ENCODE assay signal across 21 cellular contexts in genomic region chr18:7470503-7470902, GRCh38.
DNase-seq lines count a peak whose midpoint lies in the region; ATAC-seq, FAIRE-seq and TF ChIP-seq lines count a peak whose summit lies in the region.
"Had no signal": no experiment of that assay in that cellular context is flagged by ENCODE, and none has a peak within 500 bp of the region (broad histone marks: within the 10 kb centered on the region; RNA-seq: fewer than 3 reads in every experiment).

No MANE protein-coding gene starts in this region.

- ATAC-seq in aorta (ENCODE audit: low FRiP score) = peak; percentile 30
- no peak for ATAC-seq in HG02885 (IDR thresholded peaks at IDR 0.05; ENCODE audit: poor library complexity, unreplicated experiment)
- ATAC-seq: CD8-positive, alpha-beta T cell had no signal

- FAIRE-seq in bronchial epithelial cell (lab: Jason Lieb, UNC) = peak; percentile 28
- FAIRE-seq: A204.1, D721Med, G401.6, GM12891, GM19239 had no signal

- WGBS in aorta, 2 donors = 90 to 91% methylated on average over 3 of the region's 3 CpGs

- TF ChIP-seq CTCF in HFF-Myc (IDR thresholded peaks at IDR 0.05; ENCODE audit: low read depth, low read length, missing control alignments) (no peak), bronchial epithelial cell (IDR thresholded peaks at IDR 0.05; ENCODE audit: insufficient read depth, low read length, severe bottlenecking) (no peak)

- H3K4me3 ChIP-seq in HFF-Myc (replicated peaks; ENCODE audit: low read depth, low read length) (no peak overlapping the region), bronchial epithelial cell (ENCODE audit: low read depth, low read length) (no peak overlapping the region), aorta (ENCODE audit: low read length in 2 of 2) (no peak overlapping the region)
- H3K4me3 ChIP-seq: BLaER1 treated with 17β-estradiol and CSF1 and Interleukin-3, amounts not matched to agents 10 nM and 100 nM had no signal

- intact Hi-C loops in aorta (cut with DNase I) = no loop called here

- no peaks in the 10 kb centered on the region for H3K27me3 ChIP-seq in bronchial epithelial cell (ENCODE audit: control insufficient read depth, insufficient read depth, low read length)
- no peaks in the 10 kb centered on the region for H3K27me3 ChIP-seq in aorta (ENCODE audit: control insufficient read depth in 1 of 2, insufficient read depth in 2 of 2, low read length in 1 of 2)
- H3K27me3 ChIP-seq: BLaER1 treated with 17β-estradiol and CSF1 and Interleukin-3, amounts not matched to agents 10 nM and 100 nM had no signal

- DNase-seq in HFF-Myc (ENCODE audit: extremely low read depth, low read depth) (peak; percentile 32), bronchial epithelial cell (ENCODE audit: low read depth) (no peak), aorta (no peak)
- DNase-seq in effector CD8-positive, alpha-beta T cell (lab: John Stamatoyannopoulos, UW) = no peak
- DNase-seq: 8988T; ACHN; AML-193; Caco-2; Calu3; CD4-positive, alpha-beta T cell; CD8-positive, alpha-beta T cell; DMS79 treated with DMSO at 0.1 percent for 48 hours; GF-D8 had no signal

- H3K4me1 ChIP-seq in aorta (ENCODE audit: control insufficient read depth in 1 of 2, insufficient read depth in 2 of 2, low read length in 2 of 2) = no peaks in the 10 kb centered on the region
- H3K4me1 ChIP-seq: Caco-2 had no signal

- H3K36me3 ChIP-seq in bronchial epithelial cell (ENCODE audit: control insufficient read depth, insufficient read depth, low read length) (no peaks in the 10 kb centered on the region), aorta (ENCODE audit: control insufficient read depth in 1 of 2, insufficient read depth in 2 of 2, low read length in 1 of 2) (no peaks in the 10 kb centered on the region)
- H3K36me3 ChIP-seq: BLaER1 treated with 17β-estradiol and CSF1 and Interleukin-3, amounts not matched to agents 10 nM and 100 nM had no signal

- H3K27ac ChIP-seq in aorta (ENCODE audit: low read depth in 1 of 2, low read length in 2 of 2) = no peak overlapping the region
- H3K27ac ChIP-seq: BLaER1 treated with 17β-estradiol and CSF1 and Interleukin-3, amounts not matched to agents 10 nM and 100 nM; C4-2B had no signal

- H3K9me3 ChIP-seq in aorta (ENCODE audit: control insufficient read depth, low read length) = no peaks in the 10 kb centered on the region
- H3K9me3 ChIP-seq: BLaER1 treated with 17β-estradiol and CSF1 and Interleukin-3, amounts not matched to agents 10 nM and 100 nM; Caco-2 had no signal
